ENCODE assay signal across 8 cellular contexts in genomic region chr17:42019509-42020404, GRCh38. TPM values are rescaled to one million over a fixed set of nuclear protein-coding genes. Genes with fewer than 3 reads are reported as not detected.
A peak's percentile ranks its signal among the peaks of the same experiment; 100 is the strongest.
DNase-seq lines count a peak whose midpoint lies in the region; ATAC-seq and TF ChIP-seq lines count a peak whose summit lies in the region.

TSS of gene NKIRAS2 (plus strand) at chr17:42020090. CDS start at chr17:42021578, 1,488 bp downstream.

- no peaks in the 10 kb centered on the region for H3K27me3 Mint-ChIP-seq in activated naive CD8-positive, alpha-beta T cell treated with anti-CD3 and anti-CD28 coated beads, Interleukin-2, amount 50 U/mL, for 24 hours
- H3K27me3 Mint-ChIP-seq in type B pancreatic cell: no peaks in the 10 kb centered on the region

- H3K27ac Mint-ChIP-seq in activated naive CD8-positive, alpha-beta T cell treated with anti-CD3 and anti-CD28 coated beads, Interleukin-2, amount 50 U/mL, for 24 hours: peak within 1 kb of the TSS; percentile 78
- peak within 1 kb of the TSS; percentile 86 for H3K27ac Mint-ChIP-seq in type B pancreatic cell

- peak; percentile 47 for ATAC-seq in HG02623 (IDR thresholded peaks at IDR 0.05; ENCODE audit: unreplicated experiment)
- peak; percentile 79 for ATAC-seq in activated naive CD8-positive, alpha-beta T cell treated with anti-CD3 and anti-CD28 coated beads, Interleukin-2, amount 50 U/mL, for 24 hours

- peaks cover 63% of the 10 kb centered on the region for H3K4me1 Mint-ChIP-seq in activated naive CD8-positive, alpha-beta T cell treated with anti-CD3 and anti-CD28 coated beads, Interleukin-2, amount 50 U/mL, for 24 hours
- H3K4me1 Mint-ChIP-seq in type B pancreatic cell (ENCODE audit: unreplicated experiment): peaks cover 22% of the 10 kb centered on the region

- DNase-seq in GF-D8 (lab: John Stamatoyannopoulos, UW) (peak; percentile 65), NCI-H1417 treated with DMSO at 0.1 percent for 48 hours (lab: John Stamatoyannopoulos, UW) (peak; percentile 44), SW480 (ENCODE audit: low spot score) (peak; percentile 88), cardiac septum (ENCODE audit: low spot score) (peak; percentile 98), posterior cingulate gyrus (peak; percentile 89 to 99 (median 94)), type B pancreatic cell (ENCODE audit: extremely low spot score, unreplicated experiment) (peak; percentile 93)
- peak; percentile 96 for DNase-seq in activated naive CD8-positive, alpha-beta T cell treated with anti-CD3 and anti-CD28 coated beads, Interleukin-2, amount 50 U/mL, for 24 hours

- H3K36me3 Mint-ChIP-seq in activated naive CD8-positive, alpha-beta T cell treated with anti-CD3 and anti-CD28 coated beads, Interleukin-2, amount 50 U/mL, for 24 hours (ENCODE audit: low read depth): peaks cover 29% of the 10 kb centered on the region
- H3K36me3 Mint-ChIP-seq in type B pancreatic cell: peaks cover 2% of the 10 kb centered on the region

- peaks cover 3% of the 10 kb centered on the region for H3K9me3 Mint-ChIP-seq in activated naive CD8-positive, alpha-beta T cell treated with anti-CD3 and anti-CD28 coated beads, Interleukin-2, amount 50 U/mL, for 24 hours
- H3K9me3 Mint-ChIP-seq in type B pancreatic cell: no peaks in the 10 kb centered on the region

- peak within 1 kb of the TSS; percentile 96 for H3K4me3 Mint-ChIP-seq in activated naive CD8-positive, alpha-beta T cell treated with anti-CD3 and anti-CD28 coated beads, Interleukin-2, amount 50 U/mL, for 24 hours
- H3K4me3 Mint-ChIP-seq in type B pancreatic cell: peak within 1 kb of the TSS; percentile 99

- intact Hi-C loops in cardiac septum (cut with DNase I): loop anchor here (2.0 to 10.0 kb wide), 2 partner anchors 53 to 515 kb away; partner anchors contain the start of genes CNP and NAGLU
- intact Hi-C loops in posterior cingulate gyrus (cut with DNase I): no loop called here

- peak; percentile 91 for TF ChIP-seq CTCF in type B pancreatic cell (conservative IDR thresholded peaks at IDR 0.05)

RNA-seq across cellular contexts. Expression of gene NKIRAS2, which starts in this region (rescaled TPM):
- total RNA-seq in cardiac septum: 50.7 TPM
- total RNA-seq in type B pancreatic cell (ENCODE audit: low replicate concordance): 44.7 and 45.0 TPM in 2 replicates

Comparison
In these comparisons a context has a peak if more than half of its experiments do, and no peak if none do; other contexts are left out.
1. Peak in every context shown above with its lines: DNase-seq and ATAC-seq.
2. DNase-seq: peak in every context shown above with its lines; median percentile 98 in cardiac septum; 96 in activated naive CD8-positive, alpha-beta T cell treated with anti-CD3 and anti-CD28 coated beads, Interleukin-2, amount 50 U/mL, for 24 hours; 94 in posterior cingulate gyrus; 93 in type B pancreatic cell; 88 in SW480; 65 in GF-D8; 44 in NCI-H1417 treated with DMSO at 0.1 percent for 48 hours.